ENCODE assay signal across 2 cellular contexts in the genomic region with DNA sequence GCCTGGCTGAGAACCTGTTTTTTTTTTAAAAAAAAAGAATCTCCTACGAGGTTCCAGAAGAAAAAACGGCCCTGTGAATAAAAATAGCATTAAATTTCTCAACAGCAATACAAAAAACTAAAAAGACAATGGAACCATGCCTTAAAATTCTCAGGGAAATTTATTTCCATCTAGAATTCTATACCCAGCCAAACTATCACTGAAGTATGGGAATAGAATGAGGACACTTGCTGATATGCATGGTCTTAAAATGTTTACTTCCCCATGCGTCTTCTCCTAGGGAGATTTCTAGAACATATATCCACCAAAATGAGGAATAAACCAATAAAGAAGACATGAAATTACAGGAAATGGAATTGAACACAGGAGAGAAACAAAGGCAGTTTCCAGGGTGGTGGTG.
TF ChIP-seq lines count a peak whose summit lies in the region.

No MANE protein-coding gene starts in this region.

TF ChIP-seq in HepG2, 621 proteins besides CTCF, POLR2A, EP300 and RAD21:
- TF ChIP-seq, protein P1, sequence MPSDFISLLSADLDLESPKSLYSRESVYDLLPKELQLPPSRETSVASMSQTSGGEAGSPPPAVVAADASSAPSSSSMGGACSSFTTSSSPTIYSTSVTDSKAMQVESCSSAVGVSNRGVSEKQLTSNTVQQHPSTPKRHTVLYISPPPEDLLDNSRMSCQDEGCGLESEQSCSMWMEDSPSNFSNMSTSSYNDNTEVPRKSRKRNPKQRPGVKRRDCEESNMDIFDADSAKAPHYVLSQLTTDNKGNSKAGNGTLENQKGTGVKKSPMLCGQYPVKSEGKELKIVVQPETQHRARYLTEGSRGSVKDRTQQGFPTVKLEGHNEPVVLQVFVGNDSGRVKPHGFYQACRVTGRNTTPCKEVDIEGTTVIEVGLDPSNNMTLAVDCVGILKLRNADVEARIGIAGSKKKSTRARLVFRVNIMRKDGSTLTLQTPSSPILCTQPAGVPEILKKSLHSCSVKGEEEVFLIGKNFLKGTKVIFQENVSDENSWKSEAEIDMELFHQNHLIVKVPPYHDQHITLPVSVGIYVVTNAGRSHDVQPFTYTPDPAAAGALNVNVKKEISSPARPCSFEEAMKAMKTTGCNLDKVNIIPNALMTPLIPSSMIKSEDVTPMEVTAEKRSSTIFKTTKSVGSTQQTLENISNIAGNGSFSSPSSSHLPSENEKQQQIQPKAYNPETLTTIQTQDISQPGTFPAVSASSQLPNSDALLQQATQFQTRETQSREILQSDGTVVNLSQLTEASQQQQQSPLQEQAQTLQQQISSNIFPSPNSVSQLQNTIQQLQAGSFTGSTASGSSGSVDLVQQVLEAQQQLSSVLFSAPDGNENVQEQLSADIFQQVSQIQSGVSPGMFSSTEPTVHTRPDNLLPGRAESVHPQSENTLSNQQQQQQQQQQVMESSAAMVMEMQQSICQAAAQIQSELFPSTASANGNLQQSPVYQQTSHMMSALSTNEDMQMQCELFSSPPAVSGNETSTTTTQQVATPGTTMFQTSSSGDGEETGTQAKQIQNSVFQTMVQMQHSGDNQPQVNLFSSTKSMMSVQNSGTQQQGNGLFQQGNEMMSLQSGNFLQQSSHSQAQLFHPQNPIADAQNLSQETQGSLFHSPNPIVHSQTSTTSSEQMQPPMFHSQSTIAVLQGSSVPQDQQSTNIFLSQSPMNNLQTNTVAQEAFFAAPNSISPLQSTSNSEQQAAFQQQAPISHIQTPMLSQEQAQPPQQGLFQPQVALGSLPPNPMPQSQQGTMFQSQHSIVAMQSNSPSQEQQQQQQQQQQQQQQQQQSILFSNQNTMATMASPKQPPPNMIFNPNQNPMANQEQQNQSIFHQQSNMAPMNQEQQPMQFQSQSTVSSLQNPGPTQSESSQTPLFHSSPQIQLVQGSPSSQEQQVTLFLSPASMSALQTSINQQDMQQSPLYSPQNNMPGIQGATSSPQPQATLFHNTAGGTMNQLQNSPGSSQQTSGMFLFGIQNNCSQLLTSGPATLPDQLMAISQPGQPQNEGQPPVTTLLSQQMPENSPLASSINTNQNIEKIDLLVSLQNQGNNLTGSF (CRISPR knock-in tag; IDR thresholded peaks at IDR 0.05): no peak
- TF ChIP-seq, protein P2, sequence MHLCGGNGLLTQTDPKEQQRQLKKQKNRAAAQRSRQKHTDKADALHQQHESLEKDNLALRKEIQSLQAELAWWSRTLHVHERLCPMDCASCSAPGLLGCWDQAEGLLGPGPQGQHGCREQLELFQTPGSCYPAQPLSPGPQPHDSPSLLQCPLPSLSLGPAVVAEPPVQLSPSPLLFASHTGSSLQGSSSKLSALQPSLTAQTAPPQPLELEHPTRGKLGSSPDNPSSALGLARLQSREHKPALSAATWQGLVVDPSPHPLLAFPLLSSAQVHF (CRISPR knock-in tag; IDR thresholded peaks at IDR 0.05): no peak
- TF ChIP-seq ZBTB8A (CRISPR knock-in tag; IDR thresholded peaks at IDR 0.05; ENCODE audit: borderline replicate concordance, low read depth) (no peak), TCF7 (IDR thresholded peaks at IDR 0.05; ENCODE audit: low read depth) (no peak), EEA1 (CRISPR knock-in tag; IDR thresholded peaks at IDR 0.05; ENCODE audit: borderline replicate concordance) (no peak), ZFP1 (CRISPR knock-in tag; IDR thresholded peaks at IDR 0.05) (peak; percentile 99), ELF1 (CRISPR knock-in tag; IDR thresholded peaks at IDR 0.05) (no peak), NFKB2 (CRISPR knock-in tag; IDR thresholded peaks at IDR 0.05; ENCODE audit: borderline replicate concordance) (no peak)

TF ChIP-seq in K562, 482 proteins besides CTCF, POLR2A, EP300 and RAD21:
- TF ChIP-seq, protein P3, sequence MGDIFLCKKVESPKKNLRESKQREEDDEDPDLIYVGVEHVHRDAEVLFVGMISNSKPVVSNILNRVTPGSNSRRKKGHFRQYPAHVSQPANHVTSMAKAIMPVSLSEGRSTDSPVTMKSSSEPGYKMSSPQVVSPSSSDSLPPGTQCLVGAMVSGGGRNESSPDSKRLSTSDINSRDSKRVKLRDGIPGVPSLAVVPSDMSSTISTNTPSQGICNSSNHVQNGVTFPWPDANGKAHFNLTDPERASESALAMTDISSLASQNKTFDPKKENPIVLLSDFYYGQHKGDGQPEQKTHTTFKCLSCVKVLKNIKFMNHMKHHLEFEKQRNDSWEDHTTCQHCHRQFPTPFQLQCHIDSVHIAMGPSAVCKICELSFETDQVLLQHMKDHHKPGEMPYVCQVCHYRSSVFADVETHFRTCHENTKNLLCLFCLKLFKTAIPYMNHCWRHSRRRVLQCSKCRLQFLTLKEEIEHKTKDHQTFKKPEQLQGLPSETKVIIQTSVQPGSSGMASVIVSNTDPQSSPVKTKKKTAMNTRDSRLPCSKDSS (IDR thresholded peaks at IDR 0.05; ENCODE audit: low read depth, partially characterized antibody): no peak
- TF ChIP-seq TRIM24 (IDR thresholded peaks at IDR 0.05): peak in 1 of 2 experiments; percentile 43; a peak in 1 of 4 replicates
- no peak for TF ChIP-seq MAZ (CRISPR knock-in tag; conservative IDR thresholded peaks at IDR 0.05 in 1 of 2, IDR thresholded peaks at IDR 0.05 in 1 of 2)
- no peak for TF ChIP-seq BACH1 (tag; IDR thresholded peaks at IDR 0.05)
- TF ChIP-seq TRIM28 (IDR thresholded peaks at IDR 0.05): peak; percentile 86
- peak in 1 of 2 experiments; percentile 69; a peak in 1 of 3 replicates for TF ChIP-seq CBX3 (IDR thresholded peaks at IDR 0.05; ENCODE audit: borderline replicate concordance in 1 of 2, low read length in 2 of 2)
- TF ChIP-seq ZFP1 (CRISPR knock-in tag; IDR thresholded peaks at IDR 0.05): peak; percentile 97
